Comparison of ENCODE assay signal across 1 cellular context in genomic region chr5:80238778-80239679, GRCh38.
TF ChIP-seq lines count a peak whose summit lies in the region.

No MANE protein-coding gene starts in this region.

TF ChIP-seq in H1, 55 proteins besides CTCF, POLR2A, EP300 and RAD21 (continued from another document):
- TF ChIP-seq GABPA (IDR thresholded peaks at IDR 0.05; ENCODE audit: borderline replicate concordance, insufficient read depth, low read length) (no peak), E2F6 (IDR thresholded peaks at IDR 0.05) (no peak)
